ENCODE assay signal across 1 cellular context in genomic region chr15:66369773-66370651, GRCh38.
TF ChIP-seq lines count a peak whose summit lies in the region.

No MANE protein-coding gene starts in this region.

TF ChIP-seq in SK-N-SH treated with all-trans-retinoic acid at 6 μM for 48 hours, 23 proteins besides CTCF, POLR2A, EP300 and RAD21 (continued from another document):
- TF ChIP-seq POU6F1 (CRISPR knock-in tag; IDR thresholded peaks at IDR 0.05; ENCODE audit: borderline replicate concordance, low read depth) (no peak), ARNTL (CRISPR knock-in tag; IDR thresholded peaks at IDR 0.05; ENCODE audit: borderline replicate concordance, low read depth) (no peak), ISL1 (CRISPR knock-in tag; IDR thresholded peaks at IDR 0.05) (no peak)
TF ChIP-seq in SK-N-SH treated with all-trans-retinoic acid at 6 μM for 48 hours: peak in this region for 0.
